Comparison of ENCODE assay signal across 23 cellular contexts in the genomic region with DNA sequence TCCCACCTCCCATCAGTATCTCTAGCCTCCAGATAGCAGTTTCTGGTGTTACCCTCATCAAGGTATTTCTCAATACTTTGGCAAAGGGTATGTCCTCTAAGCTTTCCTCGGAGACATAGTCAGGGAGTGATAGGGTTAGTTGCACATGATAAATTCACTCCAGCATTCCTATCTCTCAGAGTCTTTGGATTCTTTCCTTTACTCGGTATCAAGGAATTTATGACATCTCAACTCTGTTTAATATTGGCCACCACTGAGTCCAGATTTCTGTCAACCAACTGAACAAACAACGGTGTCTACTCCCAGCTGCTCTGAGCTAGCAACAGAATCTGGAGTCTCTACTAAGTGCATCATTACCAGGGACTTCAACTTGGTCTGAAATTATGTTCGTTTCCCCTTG.
DNase-seq lines count a peak whose midpoint lies in the region; ATAC-seq and TF ChIP-seq lines count a peak whose summit lies in the region.
"Had no signal": no experiment of that assay in that cellular context is flagged by ENCODE, and none has a peak within 500 bp of the region (broad histone marks: within the 10 kb centered on the region; RNA-seq: fewer than 3 reads in every experiment).

No MANE protein-coding gene starts in this region.

- CTCF ChIA-PET in activated CD8-positive, alpha-beta memory T cell treated with anti-CD3 and anti-CD28 coated beads, Interleukin-2, amount 10 ng/mL, durations not matched to agents 7 days and 5 days (lab: Charles Lee) = no interaction called here
- CTCF ChIA-PET in activated CD4-positive, alpha-beta memory T cell treated with anti-CD3 and anti-CD28 coated beads for 36 hours (lab: Charles Lee) = interaction anchor here (0.6 kb wide), 1 partner anchor 302 kb away, joined by 3 read pairs; no protein-coding TSS in a partner anchor

- no peak overlapping the region for H3K4me3 Mint-ChIP-seq in activated CD8-positive, alpha-beta memory T cell treated with anti-CD3 and anti-CD28 coated beads, Interleukin-2, amount 10 ng/mL, durations not matched to agents 7 days and 5 days
- no peak overlapping the region for H3K4me3 Mint-ChIP-seq in activated CD4-positive, alpha-beta memory T cell treated with anti-CD3 and anti-CD28 coated beads for 36 hours
- H3K4me3 Mint-ChIP-seq: activated B cell treated with CpG ODN at 0.5 μM for 24 hours; activated T-helper 17 cell treated with anti-CD3 and anti-CD28 coated beads, Interleukin-2, amount 50 U/mL, for 72 hours; endodermal cell had no signal

- H3K9ac ChIP-seq in adipocyte (ENCODE audit: low read length) = peak overlapping the region; percentile 8

- H3K36me3 Mint-ChIP-seq in activated CD8-positive, alpha-beta memory T cell treated with anti-CD3 and anti-CD28 coated beads, Interleukin-2, amount 10 ng/mL, durations not matched to agents 7 days and 5 days = no peaks in the 10 kb centered on the region
- no peaks in the 10 kb centered on the region for H3K36me3 Mint-ChIP-seq in activated CD4-positive, alpha-beta memory T cell treated with anti-CD3 and anti-CD28 coated beads for 36 hours

- intact Hi-C loops in activated CD4-positive, alpha-beta memory T cell treated with anti-CD3 and anti-CD28 coated beads for 36 hours (cut with micrococcal nuclease) = no loop called here

- H3K27me3 ChIP-seq in adipocyte (replicated peaks; ENCODE audit: control insufficient read depth, insufficient read depth, low read length) = no peaks in the 10 kb centered on the region
- H3K27me3 ChIP-seq in lung (ENCODE audit: control insufficient read depth, insufficient read depth) = no peaks in the 10 kb centered on the region
- H3K27me3 ChIP-seq in upper lobe of left lung = no peaks in the 10 kb centered on the region
- H3K27me3 ChIP-seq: BE2C, gastrocnemius medialis, right lobe of liver had no signal

- H3K4me1 Mint-ChIP-seq in activated CD8-positive, alpha-beta memory T cell treated with anti-CD3 and anti-CD28 coated beads, Interleukin-2, amount 10 ng/mL, durations not matched to agents 7 days and 5 days = no peaks in the 10 kb centered on the region
- H3K4me1 Mint-ChIP-seq in activated CD4-positive, alpha-beta memory T cell treated with anti-CD3 and anti-CD28 coated beads for 36 hours (ENCODE audit: low read depth) = no peaks in the 10 kb centered on the region
- H3K4me1 Mint-ChIP-seq: activated B cell treated with CpG ODN at 0.5 μM for 24 hours; activated T-helper 17 cell treated with anti-CD3 and anti-CD28 coated beads, Interleukin-2, amount 50 U/mL, for 72 hours had no signal

- no peak for ATAC-seq in lung (ENCODE audit: insufficient read depth, low FRiP score)
- peak; percentile 61 to 90 for ATAC-seq in upper lobe of left lung (ENCODE audit: low FRiP score in 2 of 2)
- no peak for ATAC-seq in activated CD8-positive, alpha-beta memory T cell treated with anti-CD3 and anti-CD28 coated beads, Interleukin-2, amount 10 ng/mL, durations not matched to agents 7 days and 5 days
- ATAC-seq: activated T-helper 17 cell treated with anti-CD3 and anti-CD28 coated beads, Interleukin-2, amount 50 U/mL, for 72 hours; GM12878 had no signal

- 66 to 79% methylated on average over 4 of the region's 4 CpGs for WGBS in lung, 2 donors
- WGBS in upper lobe of left lung, 2 donors = 64 to 72% methylated on average over 4 of the region's 4 CpGs

- DNase-seq in adipocyte (ENCODE audit: low read depth) (peak; percentile 59), fibroblast of the aortic adventitia (ENCODE audit: low read depth) (peak; percentile 95), lung (ENCODE audit: low spot score) (no peak), upper lobe of left lung (no peak), NCI-H146 (lab: John Stamatoyannopoulos, UW) (no peak)
- no peak for DNase-seq in activated CD8-positive, alpha-beta memory T cell treated with anti-CD3 and anti-CD28 coated beads, Interleukin-2, amount 10 ng/mL, durations not matched to agents 7 days and 5 days
- DNase-seq in activated CD4-positive, alpha-beta memory T cell treated with anti-CD3 and anti-CD28 coated beads for 36 hours = no peak
- DNase-seq in activated CD4-positive, CD25-positive, alpha-beta regulatory T cell treated with anti-CD3 and anti-CD28 coated beads, Interleukin-2, amount 50 U/mL, for 72 hours = no peak
- DNase-seq: activated B cell treated with CpG ODN at 0.5 μM for 24 hours; amygdala; BE2C; Calu3; endodermal cell; gastrocnemius medialis; mesenchymal stem cell; NCI-H187; NCI-H524; right lobe of liver; stimulated activated CD4-positive, alpha-beta T cell treated with anti-CD3 and anti-CD28 coated beads, Interleukin-2, amount 100 ng/mL, for 48 hours; T-helper 2 cell had no signal

- H3K9me3 Mint-ChIP-seq in activated CD8-positive, alpha-beta memory T cell treated with anti-CD3 and anti-CD28 coated beads, Interleukin-2, amount 10 ng/mL, durations not matched to agents 7 days and 5 days (ENCODE audit: low read depth) = no peaks in the 10 kb centered on the region
- no peaks in the 10 kb centered on the region for H3K9me3 Mint-ChIP-seq in activated CD4-positive, alpha-beta memory T cell treated with anti-CD3 and anti-CD28 coated beads for 36 hours
- H3K9me3 Mint-ChIP-seq: activated B cell treated with CpG ODN at 0.5 μM for 24 hours; activated T-helper 17 cell treated with anti-CD3 and anti-CD28 coated beads, Interleukin-2, amount 50 U/mL, for 72 hours; endodermal cell had no signal

- no peak overlapping the region for H3K27ac Mint-ChIP-seq in activated CD8-positive, alpha-beta memory T cell treated with anti-CD3 and anti-CD28 coated beads, Interleukin-2, amount 10 ng/mL, durations not matched to agents 7 days and 5 days
- H3K27ac Mint-ChIP-seq in activated CD4-positive, alpha-beta memory T cell treated with anti-CD3 and anti-CD28 coated beads for 36 hours = no peak overlapping the region
- H3K27ac Mint-ChIP-seq: activated B cell treated with CpG ODN at 0.5 μM for 24 hours; activated T-helper 17 cell treated with anti-CD3 and anti-CD28 coated beads, Interleukin-2, amount 50 U/mL, for 72 hours; endodermal cell had no signal

- peaks cover 9% of the 10 kb centered on the region for H3K27me3 Mint-ChIP-seq in activated CD8-positive, alpha-beta memory T cell treated with anti-CD3 and anti-CD28 coated beads, Interleukin-2, amount 10 ng/mL, durations not matched to agents 7 days and 5 days
- no peaks in the 10 kb centered on the region for H3K27me3 Mint-ChIP-seq in activated CD4-positive, alpha-beta memory T cell treated with anti-CD3 and anti-CD28 coated beads for 36 hours
- H3K27me3 Mint-ChIP-seq: activated B cell treated with CpG ODN at 0.5 μM for 24 hours had no signal

- no peak for TF ChIP-seq POLR2A in upper lobe of left lung (IDR thresholded peaks at IDR 0.05)

- H3K4me1 ChIP-seq in adipocyte (ENCODE audit: control insufficient read depth, insufficient read depth, low read length) (peaks cover 13% of the 10 kb centered on the region), lung (ENCODE audit: control insufficient read depth in 2 of 2, insufficient read depth in 2 of 2, low read length in 2 of 2) (no peaks in the 10 kb centered on the region), upper lobe of left lung (no peaks in the 10 kb centered on the region)
- H3K4me1 ChIP-seq: gastrocnemius medialis, right lobe of liver had no signal

- peak in 1 of 4 donors; percentile 4 for TF ChIP-seq EP300 in upper lobe of left lung (IDR thresholded peaks at IDR 0.05)

- POLR2A ChIA-PET in activated CD4-positive, alpha-beta memory T cell treated with anti-CD3 and anti-CD28 coated beads for 36 hours (lab: Charles Lee) = interaction anchor here (0.6 kb wide), 1 partner anchor 125 kb away, joined by 5 read pairs; no protein-coding TSS in a partner anchor

- H3K36me3 ChIP-seq in adipocyte (ENCODE audit: control insufficient read depth, insufficient read depth, low read length, severe bottlenecking) (no peaks in the 10 kb centered on the region), lung (ENCODE audit: control insufficient read depth in 2 of 2, insufficient read depth in 2 of 2, low read length in 2 of 2) (no peaks in the 10 kb centered on the region), upper lobe of left lung (no peaks in the 10 kb centered on the region)
- H3K36me3 ChIP-seq: BE2C, gastrocnemius medialis, right lobe of liver, thoracic aorta had no signal

- no peaks in the 10 kb centered on the region for H3K9me3 ChIP-seq in adipocyte (ENCODE audit: control insufficient read depth, low read length)
- H3K9me3 ChIP-seq in lung (ENCODE audit: control insufficient read depth in 2 of 2, insufficient read depth in 1 of 2, low read length in 1 of 2) = no peaks in the 10 kb centered on the region
- no peaks in the 10 kb centered on the region for H3K9me3 ChIP-seq in upper lobe of left lung
- H3K9me3 ChIP-seq: BE2C, gastrocnemius medialis, right lobe of liver, thoracic aorta had no signal

- no peak for TF ChIP-seq CTCF in fibroblast of the aortic adventitia (IDR thresholded peaks at IDR 0.05; ENCODE audit: insufficient read depth, low read length)
- no peak for TF ChIP-seq CTCF in lung (IDR thresholded peaks at IDR 0.05; ENCODE audit: control extremely low read depth, extremely low read depth)
- TF ChIP-seq CTCF in upper lobe of left lung (IDR thresholded peaks at IDR 0.05) = no peak

- H3K27ac ChIP-seq in lung (ENCODE audit: low read depth in 1 of 2, low read length in 1 of 2) (peak overlapping the region; percentile 23 to 41), upper lobe of left lung (no peak overlapping the region)
- H3K27ac ChIP-seq: gastrocnemius medialis, right lobe of liver, thoracic aorta had no signal

- H3K4me3 ChIP-seq in adipocyte (ENCODE audit: low read length) (peak overlapping the region; percentile 6), fibroblast of the aortic adventitia (ENCODE audit: low read depth, low read length) (no peak overlapping the region), lung (no peak overlapping the region), upper lobe of left lung (no peak overlapping the region)
- H3K4me3 ChIP-seq: gastrocnemius medialis, GM12878, right lobe of liver, thoracic aorta had no signal

Comparison
In these comparisons a context has a peak if more than half of its experiments do, and no peak if none do; other contexts are left out.
1. DNase-seq: peak in adipocyte (single experiment) and fibroblast of the aortic adventitia (single experiment); none in lung (single experiment), upper lobe of left lung (0 of 2), NCI-H146 (single experiment), activated CD8-positive, alpha-beta memory T cell treated with anti-CD3 and anti-CD28 coated beads, Interleukin-2, amount 10 ng/mL, durations not matched to agents 7 days and 5 days (single experiment), activated CD4-positive, alpha-beta memory T cell treated with anti-CD3 and anti-CD28 coated beads for 36 hours (single experiment) and activated CD4-positive, CD25-positive, alpha-beta regulatory T cell treated with anti-CD3 and anti-CD28 coated beads, Interleukin-2, amount 50 U/mL, for 72 hours (single experiment).
2. ATAC-seq: peak in upper lobe of left lung (2 of 2); none in lung (single experiment) and activated CD8-positive, alpha-beta memory T cell treated with anti-CD3 and anti-CD28 coated beads, Interleukin-2, amount 10 ng/mL, durations not matched to agents 7 days and 5 days (single experiment).
3. H3K27ac ChIP-seq: peak in lung (2 of 2); none in upper lobe of left lung (0 of 4).